ENCODE assay signal across 8 cellular contexts in genomic region chr6:150004783-150005717, GRCh38. TPM values are rescaled to one million over a fixed set of nuclear protein-coding genes. Genes with fewer than 3 reads are reported as not detected.
DNase-seq lines count a peak whose midpoint lies in the region; ATAC-seq and TF ChIP-seq lines count a peak whose summit lies in the region.

No MANE protein-coding gene starts in this region.

- H3K27me3 ChIP-seq in thoracic aorta (replicated peaks; ENCODE audit: insufficient read depth), result peaks cover 9% of the 10 kb centered on the region

- peaks cover 35% of the 10 kb centered on the region for H3K27me3 Mint-ChIP-seq in osteocyte (ENCODE audit: unreplicated experiment)

- H3K36me3 Mint-ChIP-seq in activated naive CD4-positive, alpha-beta T cell treated with anti-CD3 and anti-CD28 coated beads, Interleukin-2, amount 50 U/mL, for 72 hours, result peaks cover 0 to 4% of the 10 kb centered on the region in 2 donors
- no peaks in the 10 kb centered on the region for H3K36me3 Mint-ChIP-seq in osteocyte (ENCODE audit: unreplicated experiment)

- no peak overlapping the region for H3K27ac ChIP-seq in thoracic aorta

- peak overlapping the region; percentile 79 for H3K4me3 Mint-ChIP-seq in osteocyte (ENCODE audit: unreplicated experiment)

- peaks cover 5 to 19% of the 10 kb centered on the region in 2 donors for H3K4me1 ChIP-seq in thoracic aorta (ENCODE audit: control insufficient read depth in 1 of 2, low read depth in 2 of 2)

- no peaks in the 10 kb centered on the region for H3K9me3 Mint-ChIP-seq in activated naive CD4-positive, alpha-beta T cell treated with anti-CD3 and anti-CD28 coated beads, Interleukin-2, amount 50 U/mL, for 72 hours
- H3K9me3 Mint-ChIP-seq in osteocyte (ENCODE audit: unreplicated experiment), result no peaks in the 10 kb centered on the region

- ATAC-seq in HG02571 (IDR thresholded peaks at IDR 0.05; ENCODE audit: unreplicated experiment) (peak; percentile 69), SK-N-SH treated with all-trans-retinoic acid at 6 μM for 48 hours (peak; percentile 95), Right ventricle myocardium inferior (peak; percentile 99), thoracic aorta (ENCODE audit: insufficient number of reproducible peaks, low FRiP score, low read depth) (peak; percentile 83)
- ATAC-seq in activated naive CD4-positive, alpha-beta T cell treated with anti-CD3 and anti-CD28 coated beads, Interleukin-2, amount 50 U/mL, for 72 hours, result peak; percentile 67 to 79

- intact Hi-C loops in Right ventricle myocardium inferior (cut with DNase I), result loop anchor here (5.0 to 10.0 kb wide), 2 partner anchors 170 to 458 kb away; partner anchors contain the start of gene PPIL4

- H3K4me1 Mint-ChIP-seq in osteocyte (ENCODE audit: unreplicated experiment), result peaks cover 10% of the 10 kb centered on the region

- peak overlapping the region; percentile 77 for H3K4me3 ChIP-seq in thoracic aorta

- peak; percentile 31 for DNase-seq in GM04503 (ENCODE audit: low read depth)
- DNase-seq in NCI-H1048 (lab: John Stamatoyannopoulos, UW), result peak; percentile 75
- peak; percentile 85 to 88 for DNase-seq in activated naive CD4-positive, alpha-beta T cell treated with anti-CD3 and anti-CD28 coated beads, Interleukin-2, amount 50 U/mL, for 72 hours (ENCODE audit: low spot score in 2 of 2)
- peak; percentile 94 for DNase-seq in Right ventricle myocardium inferior (ENCODE audit: missing footprints)
- DNase-seq in osteocyte (ENCODE audit: extremely low spot score, unreplicated experiment), result peak; percentile 93
- DNase-seq in thoracic aorta (ENCODE audit: low spot score), result peak; percentile 51

- peak overlapping the region in 1 of 2 donors; percentile 55 for H3K27ac Mint-ChIP-seq in activated naive CD4-positive, alpha-beta T cell treated with anti-CD3 and anti-CD28 coated beads, Interleukin-2, amount 50 U/mL, for 72 hours
- no peak overlapping the region for H3K27ac Mint-ChIP-seq in osteocyte (ENCODE audit: unreplicated experiment)

- no peaks in the 10 kb centered on the region for H3K9me3 ChIP-seq in thoracic aorta

- no peak for TF ChIP-seq CTCF in osteocyte (IDR thresholded peaks at IDR 0.05)
- TF ChIP-seq CTCF in thoracic aorta (IDR thresholded peaks at IDR 0.05), result no peak

- H3K36me3 ChIP-seq in thoracic aorta, result no peaks in the 10 kb centered on the region

TF ChIP-seq in SK-N-SH treated with all-trans-retinoic acid at 6 μM for 48 hours, 23 proteins besides CTCF, POLR2A, EP300 and RAD21:
- TF ChIP-seq ARNTL (CRISPR knock-in tag; IDR thresholded peaks at IDR 0.05; ENCODE audit: borderline replicate concordance, low read depth) (no peak), ZC3H10 (CRISPR knock-in tag; IDR thresholded peaks at IDR 0.05) (no peak), ZNF565 (CRISPR knock-in tag; conservative IDR thresholded peaks at IDR 0.05; ENCODE audit: low read depth) (no peak), PATZ1 (CRISPR knock-in tag; IDR thresholded peaks at IDR 0.05; ENCODE audit: borderline replicate concordance) (no peak), ISL1 (CRISPR knock-in tag; IDR thresholded peaks at IDR 0.05) (no peak), TOX (CRISPR knock-in tag; IDR thresholded peaks at IDR 0.05; ENCODE audit: borderline replicate concordance) (no peak), ZNF70 (CRISPR knock-in tag; IDR thresholded peaks at IDR 0.05) (no peak), CREB5 (CRISPR knock-in tag; IDR thresholded peaks at IDR 0.05; ENCODE audit: low read depth) (no peak)

RNA-seq across cellular contexts. Expression of gene RAET1L, which starts 20.3 kb away (rescaled TPM):
- not detected for total RNA-seq in activated naive CD4-positive, alpha-beta T cell treated with anti-CD3 and anti-CD28 coated beads, Interleukin-2, amount 50 U/mL, for 72 hours
- total RNA-seq in Right ventricle myocardium inferior, result not detected
- not detected in 2 replicates for total RNA-seq in osteocyte
- not detected for total RNA-seq in thoracic aorta

RNA-seq across cellular contexts. Expression of gene ULBP1, which starts 41.3 kb away (rescaled TPM):
- under 1 TPM; 0.77 to 0.99 TPM for total RNA-seq in activated naive CD4-positive, alpha-beta T cell treated with anti-CD3 and anti-CD28 coated beads, Interleukin-2, amount 50 U/mL, for 72 hours
- total RNA-seq in Right ventricle myocardium inferior, result 0.30 TPM
- total RNA-seq in osteocyte, result 10.7 and 11.5 TPM in 2 replicates
- total RNA-seq in thoracic aorta, result under 1 TPM in 1 of 2 donors, not detected in 1; 0.14 TPM

Comparison
In these comparisons a context has a peak if more than half of its experiments do, and no peak if none do; other contexts are left out.
1. DNase-seq: peak in every context shown above with its lines; median percentile 94 in Right ventricle myocardium inferior; 93 in osteocyte; 86 in activated naive CD4-positive, alpha-beta T cell treated with anti-CD3 and anti-CD28 coated beads, Interleukin-2, amount 50 U/mL, for 72 hours; 75 in NCI-H1048; 51 in thoracic aorta; 31 in GM04503.